ENCODE assay signal across 14 cellular contexts in genomic region chr5:94057655-94058054, GRCh38.
A peak's percentile ranks its signal among the peaks of the same experiment; 100 is the strongest.
DNase-seq lines count a peak whose midpoint lies in the region; FAIRE-seq and TF ChIP-seq lines count a peak whose summit lies in the region.
"Had no signal": no experiment of that assay in that cellular context is flagged by ENCODE, and none has a peak within 500 bp of the region (broad histone marks: within the 10 kb centered on the region; RNA-seq: fewer than 3 reads in every experiment).

No MANE protein-coding gene starts in this region.

- H3K56ac ChIP-seq in H1 (replicated peaks; ENCODE audit: insufficient read length, low read depth, low read length), result no peak overlapping the region

- H2BK20ac ChIP-seq in H1 (ENCODE audit: low read length), result no peak overlapping the region

- H3K23ac ChIP-seq in H1 (ENCODE audit: insufficient read length) (no peak overlapping the region), neuronal stem cell (ENCODE audit: low read depth, low read length, poor library complexity) (no peak overlapping the region)

- H2BK120ac ChIP-seq in H1 (replicated peaks; ENCODE audit: low read depth, low read length), result no peak overlapping the region
- H2BK120ac ChIP-seq in neuronal stem cell (ENCODE audit: low read depth, low read length), result no peak overlapping the region

- H3K4me3 ChIP-seq in H1 (ENCODE audit: extremely low read depth in 1 of 4, insufficient read depth in 2 of 4, low read depth in 3 of 4, low read length in 4 of 4) (no peak overlapping the region), neuronal stem cell (ENCODE audit: low read length in 2 of 2) (no peak overlapping the region)
- H3K4me3 ChIP-seq: HAP-1 had no signal

- no peaks in the 10 kb centered on the region for H3K23me2 ChIP-seq in H1 (ENCODE audit: low read depth, low read length)

- H3K4ac ChIP-seq in H1 (replicated peaks; ENCODE audit: insufficient read length, low read depth, low read length), result no peak overlapping the region
- no peak overlapping the region for H3K4ac ChIP-seq in neuronal stem cell (ENCODE audit: low read length)

- H4K20me1 ChIP-seq in H1 (replicated peaks in 1 of 2; ENCODE audit: control insufficient read depth in 1 of 2, insufficient read depth in 2 of 2, low read length in 2 of 2), result no peaks in the 10 kb centered on the region

- no peak overlapping the region for H3K9ac ChIP-seq in H1 (replicated peaks in 1 of 4; ENCODE audit: extremely low read depth in 1 of 4, low read depth in 3 of 4, low read length in 3 of 4)
- H3K9ac ChIP-seq in neuronal stem cell (ENCODE audit: low read depth, low read length, poor library complexity), result no peak overlapping the region

- no peak for TF ChIP-seq EP300 in H1 (IDR thresholded peaks at IDR 0.05; ENCODE audit: borderline replicate concordance in 1 of 2, low read depth in 2 of 2, low read length in 2 of 2)

- FAIRE-seq in H1 (lab: Jason Lieb, UNC), result peak; percentile 86

- no peak overlapping the region for H2AFZ ChIP-seq in H1 (ENCODE audit: low read length)
- no peak overlapping the region for H2AFZ ChIP-seq in neuronal stem cell (ENCODE audit: low read length)

- no peak for TF ChIP-seq RAD21 in H1 (IDR thresholded peaks at IDR 0.05 in 1 of 2, conservative IDR thresholded peaks at IDR 0.05 in 1 of 2; ENCODE audit: low read depth in 2 of 2, low read length in 2 of 2)

- H3K79me1 ChIP-seq in H1 (ENCODE audit: low read depth, low read length), result no peaks in the 10 kb centered on the region; the same call in 1 of the 2 replicates
- peaks cover 3% of the 10 kb centered on the region for H3K79me1 ChIP-seq in neuronal stem cell (ENCODE audit: low read depth, low read length)

- H4K5ac ChIP-seq in H1 (ENCODE audit: insufficient read length, low read depth, low read length), result no peak overlapping the region

- H3K36me3 ChIP-seq in H1 (ENCODE audit: control insufficient read depth in 2 of 4, insufficient read depth in 4 of 4, low read length in 3 of 4) (no peaks in the 10 kb centered on the region; a peak in 1 of 8 replicates), neuronal stem cell (replicated peaks in 1 of 2; ENCODE audit: control insufficient read depth in 2 of 2, insufficient read depth in 2 of 2, low read length in 2 of 2) (peaks cover 0 to 2% of the 10 kb centered on the region in 2 donors)
- H3K36me3 ChIP-seq: HAP-1 had no signal

- POLR2A ChIA-PET in H1 (lab: Charles Lee; ENCODE audit: partially characterized antibody), result no interaction called here

- H3K4me1 ChIP-seq in H1 (replicated peaks in 1 of 4; ENCODE audit: control insufficient read depth in 3 of 4, insufficient read depth in 4 of 4, low read length in 3 of 4) (peaks cover 0 to 2% (median 1%) of the 10 kb centered on the region in 4 experiments; a peak in 3 of 7 replicates), neuronal stem cell (ENCODE audit: control insufficient read depth in 2 of 2, insufficient read depth in 1 of 2, low read depth in 1 of 2, low read length in 2 of 2) (peaks cover 0 to 2% of the 10 kb centered on the region in 2 donors)

- DNase-seq in ELF-1 (ENCODE audit: low read depth, low spot score) (peak; percentile 18), NCI-H146 (lab: John Stamatoyannopoulos, UW) (peak; percentile 64), H1 (ENCODE audit: low read depth in 1 of 2, low spot score in 2 of 2) (no peak), neuronal stem cell (ENCODE audit: low spot score) (peak; percentile 8), AG08396 (ENCODE audit: low spot score) (no peak), COLO829 (ENCODE audit: low spot score) (no peak), NCI-H774 (lab: John Stamatoyannopoulos, UW) (no peak)
- DNase-seq: CD4-positive, alpha-beta T cell; DMS79; NCI-H1092; NCI-H187; NCI-H446; SHP77 treated with DMSO at 0.1 percent for 48 hours had no signal

- 50% methylated on average over 2 of the region's 2 CpGs; no CpG with 5 or more reads in 1 of the 2 experiments for WGBS in H1 (ENCODE audit: extremely low coverage in 1 of 2, insufficient coverage in 1 of 2, insufficient read length in 1 of 2, insufficient replicate concordance in 2 of 2, low coverage in 1 of 2, low lambda C conversion rate in 2 of 2, missing lambda C conversion rate in 1 of 2), 2 experiments
- no CpG with 5 or more reads among the region's 2 CpGs for WGBS in neuronal stem cell (ENCODE audit: extremely low coverage in 2 of 2, insufficient read length in 2 of 2, insufficient replicate concordance in 1 of 2), 2 donors

- H4K91ac ChIP-seq in H1 (replicated peaks; ENCODE audit: insufficient read length, low read length) (no peak overlapping the region), neuronal stem cell (ENCODE audit: low read depth, low read length, poor library complexity) (no peak overlapping the region)

- H3K27ac ChIP-seq in H1 (ENCODE audit: low read depth, low read length) (no peak overlapping the region), neuronal stem cell (replicated peaks; ENCODE audit: low read length) (no peak overlapping the region)

- no peaks in the 10 kb centered on the region for H3K79me2 ChIP-seq in H1 (ENCODE audit: control insufficient read depth in 1 of 2, insufficient read depth in 2 of 2, low read length in 2 of 2)

- H2BK5ac ChIP-seq in H1 (ENCODE audit: low read depth, low read length), result no peak overlapping the region
- H2BK5ac ChIP-seq in neuronal stem cell (ENCODE audit: low read length), result no peak overlapping the region

- TF ChIP-seq POLR2A in H1 (IDR thresholded peaks at IDR 0.05; ENCODE audit: control extremely low read depth in 1 of 2, low read depth in 2 of 2, low read length in 2 of 2), result no peak

- H2BK15ac ChIP-seq in H1 (ENCODE audit: low read length) (no peak overlapping the region), neuronal stem cell (ENCODE audit: low read length) (no peak overlapping the region)

- H2BK12ac ChIP-seq in H1 (ENCODE audit: low read depth, low read length) (no peak overlapping the region), neuronal stem cell (ENCODE audit: low read length) (no peak overlapping the region)

- H3K9me3 ChIP-seq in H1 (ENCODE audit: insufficient read depth in 2 of 2, low read depth in 1 of 2, low read length in 1 of 2), result 0 out of 4 replicates have a peak, but pooled peaks cover 0 to 3% of the 10 kb centered on the region in 2 experiments
- H3K9me3 ChIP-seq in neuronal stem cell (replicated peaks in 1 of 2; ENCODE audit: control insufficient read depth in 2 of 2, insufficient read depth in 1 of 2, low read depth in 1 of 2, low read length in 2 of 2), result peaks cover 0 to 7% of the 10 kb centered on the region in 2 donors
- H3K9me3 ChIP-seq: HAP-1 had no signal

- CTCF ChIA-PET in H1 (lab: Charles Lee; ENCODE audit: partially characterized antibody), result interaction anchor here (0.6 to 0.9 kb wide), 2 partner anchors 9 to 11 kb away, joined by 3 to 4 read pairs; no protein-coding TSS in a partner anchor

- TF ChIP-seq CTCF in H1 (IDR thresholded peaks at IDR 0.05; ENCODE audit: control extremely low read depth in 1 of 3, insufficient read depth in 1 of 3, low read depth in 1 of 3, low read length in 3 of 3), result no peak

- H3K27me3 ChIP-seq in H1 (replicated peaks in 1 of 4; ENCODE audit: control insufficient read depth in 3 of 4, extremely low read depth in 1 of 4, insufficient read depth in 3 of 4, low read length in 3 of 4), result no peaks in the 10 kb centered on the region
- no peaks in the 10 kb centered on the region for H3K27me3 ChIP-seq in neuronal stem cell (ENCODE audit: control insufficient read depth in 3 of 3, insufficient read depth in 3 of 3, low read depth in 1 of 3, low read length in 3 of 3)

- H3K4me2 ChIP-seq in H1 (ENCODE audit: insufficient read depth in 1 of 2, low read depth in 2 of 2, low read length in 2 of 2) (peak overlapping the region in 1 of 2 experiments; percentile 49; a peak in 2 of 4 replicates), neuronal stem cell (ENCODE audit: insufficient read depth, low read length, poor library complexity, severe bottlenecking) (no peak overlapping the region)

- H3K18ac ChIP-seq in H1 (ENCODE audit: extremely low read depth, low read length), result no peak overlapping the region
- H3K18ac ChIP-seq in neuronal stem cell (ENCODE audit: low read length), result no peak overlapping the region

- H3K14ac ChIP-seq in H1 (ENCODE audit: insufficient read length) (no peak overlapping the region), neuronal stem cell (ENCODE audit: low read length) (no peak overlapping the region)

- H4K8ac ChIP-seq in H1 (ENCODE audit: extremely low read depth, insufficient read depth, low read length), result no peak overlapping the region
- H4K8ac ChIP-seq in neuronal stem cell (ENCODE audit: low read depth, low read length), result no peak overlapping the region

- no peak overlapping the region for H2AK5ac ChIP-seq in H1 (ENCODE audit: low read depth, low read length)
- no peak overlapping the region for H2AK5ac ChIP-seq in neuronal stem cell (ENCODE audit: low read depth, low read length)

TF ChIP-seq in H1, 55 proteins besides CTCF, POLR2A, EP300 and RAD21 (continues in another document):
- TF ChIP-seq ATF2 (IDR thresholded peaks at IDR 0.05; ENCODE audit: low read length), result 0 out of 2 replicates have a peak, but pooled peaks have one; percentile 34
- TF ChIP-seq HDAC2 (IDR thresholded peaks at IDR 0.05; ENCODE audit: borderline replicate concordance in 1 of 2, low read depth in 2 of 2, low read length in 2 of 2), result 0 out of 4 replicates have a peak, but pooled peaks of 1 of the 2 experiments have one; percentile 77
- TF ChIP-seq SIX5 (IDR thresholded peaks at IDR 0.05; ENCODE audit: low read depth, low read length), result no peak
- TF ChIP-seq YY1 (IDR thresholded peaks at IDR 0.05; ENCODE audit: low read depth, low read length), result no peak
- TF ChIP-seq SIRT6 (IDR thresholded peaks at IDR 0.05; ENCODE audit: low read length), result no peak
- TF ChIP-seq ASH2L (IDR thresholded peaks at IDR 0.05; ENCODE audit: low read length), result no peak
- no peak for TF ChIP-seq SP2 (IDR thresholded peaks at IDR 0.05; ENCODE audit: low read length)
- no peak for TF ChIP-seq KDM4A (IDR thresholded peaks at IDR 0.05; ENCODE audit: low read depth, low read length, severe bottlenecking)
- TF ChIP-seq SIN3A (conservative IDR thresholded peaks at IDR 0.05 in 1 of 2, IDR thresholded peaks at IDR 0.05 in 1 of 2; ENCODE audit: low read depth in 1 of 2, low read length in 2 of 2), result no peak
- no peak for TF ChIP-seq GABPA (IDR thresholded peaks at IDR 0.05; ENCODE audit: borderline replicate concordance, insufficient read depth, low read length)
- TF ChIP-seq JUND (IDR thresholded peaks at IDR 0.05; ENCODE audit: low read length), result no peak
- TF ChIP-seq CREB1 (IDR thresholded peaks at IDR 0.05), result no peak

Comparison
In these comparisons a context has a peak if more than half of its experiments do, and no peak if none do; other contexts are left out.
1. DNase-seq: peak in ELF-1 (single experiment), NCI-H146 (single experiment) and neuronal stem cell (single experiment); none in H1 (0 of 2), AG08396 (single experiment), COLO829 (single experiment) and NCI-H774 (single experiment).